Comparison of ENCODE assay signal across 1 cellular context in the genomic region with DNA sequence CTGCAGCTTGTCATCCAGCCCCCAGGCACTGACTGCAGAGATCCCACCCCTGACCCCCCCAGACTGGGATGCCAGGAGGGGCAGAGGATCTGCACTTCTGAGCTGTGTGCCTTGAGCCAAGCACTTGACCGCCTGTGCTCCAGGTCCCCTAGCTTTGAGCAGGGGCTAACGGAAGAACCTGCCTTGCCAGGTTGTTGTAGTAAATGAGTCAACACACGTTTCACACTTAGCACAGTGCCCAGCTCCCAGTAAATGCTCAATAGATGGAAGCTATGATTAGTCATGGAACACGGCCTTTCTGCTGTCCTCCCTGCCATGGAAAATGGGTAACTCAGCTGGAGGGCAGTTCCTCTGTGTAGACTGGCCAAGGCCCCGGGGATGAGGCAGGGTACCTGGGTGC.
TF ChIP-seq lines count a peak whose summit lies in the region.

No MANE protein-coding gene starts in this region.

TF ChIP-seq in GM12891, 5 proteins besides CTCF, POLR2A, EP300 and RAD21 (continued from another document):
- TF ChIP-seq SPI1 (IDR thresholded peaks at IDR 0.05; ENCODE audit: low read depth, low read length), result no peak
